25 cellular contexts compared by ENCODE assay signal in the genomic region with DNA sequence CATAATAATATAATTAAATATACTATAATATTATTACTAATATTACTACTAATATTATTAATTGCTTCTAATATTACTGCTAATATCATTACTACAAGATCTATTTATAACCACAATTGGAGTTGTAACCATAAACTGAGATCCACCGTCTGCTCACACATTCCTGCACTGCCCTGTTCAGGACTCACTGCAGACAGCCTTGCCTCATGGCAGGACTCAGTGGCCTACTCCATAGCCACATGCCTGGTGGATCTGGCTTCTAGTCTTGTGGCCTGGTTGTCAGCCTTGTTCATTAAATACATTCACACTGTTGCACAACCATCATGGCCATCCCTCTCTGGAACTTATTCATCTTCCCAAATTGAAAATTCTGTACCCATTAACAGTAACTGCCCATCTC. TPM values are rescaled to one million over a fixed set of nuclear protein-coding genes. Genes with fewer than 3 reads are reported as not detected.
"Had no signal": no experiment of that assay in that cellular context is flagged by ENCODE, and none has a peak within 500 bp of the region (broad histone marks: within the 10 kb centered on the region; RNA-seq: fewer than 3 reads in every experiment).

No MANE protein-coding gene starts in this region.

- H3K4me3 ChIP-seq: heart right ventricle, mucosa of descending colon, sigmoid colon, thoracic aorta, vagina had no signal

- H3K9me3 ChIP-seq: heart right ventricle, mucosa of descending colon, sigmoid colon, thoracic aorta, vagina had no signal

- H3K4me3 Mint-ChIP-seq: activated CD4-positive, alpha-beta T cell treated with anti-CD3 and anti-CD28 coated beads, Interleukin-2, amount 10 ng/mL, durations not matched to agents 7 days and 5 days; activated CD8-positive, alpha-beta memory T cell treated with anti-CD3 and anti-CD28 coated beads, Interleukin-2, amount 10 ng/mL, durations not matched to agents 7 days and 5 days; activated CD8-positive, alpha-beta T cell treated with anti-CD3 and anti-CD28 coated beads for 36 hours; activated naive CD4-positive, alpha-beta T cell treated with anti-CD3 and anti-CD28 coated beads, Interleukin-2, amount 10 ng/mL, durations not matched to agents 7 days and 5 days; type B pancreatic cell had no signal

- H3K36me3 Mint-ChIP-seq: activated CD8-positive, alpha-beta memory T cell treated with anti-CD3 and anti-CD28 coated beads, Interleukin-2, amount 10 ng/mL, durations not matched to agents 7 days and 5 days; activated naive CD4-positive, alpha-beta T cell treated with anti-CD3 and anti-CD28 coated beads, Interleukin-2, amount 10 ng/mL, durations not matched to agents 7 days and 5 days; type B pancreatic cell had no signal

- H3K27me3 ChIP-seq: heart right ventricle, sigmoid colon, vagina had no signal

- DNase-seq: activated CD4-positive, alpha-beta T cell treated with anti-CD3 and anti-CD28 coated beads, Interleukin-2, amount 10 ng/mL, durations not matched to agents 7 days and 5 days; activated CD4-positive, CD25-positive, alpha-beta regulatory T cell treated with anti-CD3 and anti-CD28 coated beads, Interleukin-2, amount 50 U/mL, for 72 hours; activated CD8-positive, alpha-beta memory T cell treated with anti-CD3 and anti-CD28 coated beads, Interleukin-2, amount 10 ng/mL, durations not matched to agents 7 days and 5 days; activated CD8-positive, alpha-beta T cell treated with anti-CD3 and anti-CD28 coated beads for 36 hours; activated effector memory CD4-positive, alpha-beta T cell treated with anti-CD3 and anti-CD28 coated beads, Interleukin-2, amount 50 U/mL, for 16 hours; activated naive CD4-positive, alpha-beta T cell treated with anti-CD3 and anti-CD28 coated beads, Interleukin-2, amount 10 ng/mL, durations not matched to agents 7 days and 5 days; activated T-cell treated with anti-CD3 and anti-CD28 coated beads for 4 hours; cerebellar nuclear complex; cortex of kidney; heart right ventricle; islet precursor cell; left cardiac atrium; mesenchymal stem cell; mucosa of descending colon; occipital lobe; sigmoid colon; stimulated activated CD4-positive, alpha-beta T cell treated with anti-CD3 and anti-CD28 coated beads, Interleukin-2, amount 100 ng/mL, for 48 hours; stimulated activated naive CD4-positive, alpha-beta T cell had no signal

- H3K9me3 Mint-ChIP-seq: activated CD4-positive, alpha-beta T cell treated with anti-CD3 and anti-CD28 coated beads, Interleukin-2, amount 10 ng/mL, durations not matched to agents 7 days and 5 days; activated CD8-positive, alpha-beta T cell treated with anti-CD3 and anti-CD28 coated beads for 36 hours; activated naive CD4-positive, alpha-beta T cell treated with anti-CD3 and anti-CD28 coated beads, Interleukin-2, amount 10 ng/mL, durations not matched to agents 7 days and 5 days; type B pancreatic cell had no signal

- H3K4me1 Mint-ChIP-seq: activated CD4-positive, alpha-beta T cell treated with anti-CD3 and anti-CD28 coated beads, Interleukin-2, amount 10 ng/mL, durations not matched to agents 7 days and 5 days; activated CD8-positive, alpha-beta memory T cell treated with anti-CD3 and anti-CD28 coated beads, Interleukin-2, amount 10 ng/mL, durations not matched to agents 7 days and 5 days; activated naive CD4-positive, alpha-beta T cell treated with anti-CD3 and anti-CD28 coated beads, Interleukin-2, amount 10 ng/mL, durations not matched to agents 7 days and 5 days had no signal

- H3K27ac ChIP-seq: sigmoid colon, thoracic aorta, vagina, VCaP had no signal

- H3K36me3 ChIP-seq: sigmoid colon, thoracic aorta, vagina had no signal

- H3K27ac Mint-ChIP-seq: activated CD4-positive, alpha-beta T cell treated with anti-CD3 and anti-CD28 coated beads, Interleukin-2, amount 10 ng/mL, durations not matched to agents 7 days and 5 days; activated CD8-positive, alpha-beta memory T cell treated with anti-CD3 and anti-CD28 coated beads, Interleukin-2, amount 10 ng/mL, durations not matched to agents 7 days and 5 days; activated CD8-positive, alpha-beta T cell treated with anti-CD3 and anti-CD28 coated beads for 36 hours; activated naive CD4-positive, alpha-beta T cell treated with anti-CD3 and anti-CD28 coated beads, Interleukin-2, amount 10 ng/mL, durations not matched to agents 7 days and 5 days; type B pancreatic cell had no signal

- H3K4me1 ChIP-seq: sigmoid colon, vagina had no signal

- H3K27me3 Mint-ChIP-seq: activated CD4-positive, alpha-beta T cell treated with anti-CD3 and anti-CD28 coated beads, Interleukin-2, amount 10 ng/mL, durations not matched to agents 7 days and 5 days; activated CD8-positive, alpha-beta T cell treated with anti-CD3 and anti-CD28 coated beads for 36 hours had no signal

RNA-seq across cellular contexts. Expression of gene SRL, which starts 48.0 kb away (rescaled TPM):
- total RNA-seq: activated CD4-positive, alpha-beta T cell treated with anti-CD3 and anti-CD28 coated beads, Interleukin-2, amount 10 ng/mL, durations not matched to agents 7 days and 5 days; activated CD8-positive, alpha-beta memory T cell treated with anti-CD3 and anti-CD28 coated beads, Interleukin-2, amount 10 ng/mL, durations not matched to agents 7 days and 5 days; activated CD8-positive, alpha-beta T cell treated with anti-CD3 and anti-CD28 coated beads for 36 hours; bronchial epithelial cell; epithelial cell of proximal tubule had no signal
- polyA plus RNA-seq: neural cell had no signal
